ENCODE assay signal across 33 cellular contexts in the genomic region with DNA sequence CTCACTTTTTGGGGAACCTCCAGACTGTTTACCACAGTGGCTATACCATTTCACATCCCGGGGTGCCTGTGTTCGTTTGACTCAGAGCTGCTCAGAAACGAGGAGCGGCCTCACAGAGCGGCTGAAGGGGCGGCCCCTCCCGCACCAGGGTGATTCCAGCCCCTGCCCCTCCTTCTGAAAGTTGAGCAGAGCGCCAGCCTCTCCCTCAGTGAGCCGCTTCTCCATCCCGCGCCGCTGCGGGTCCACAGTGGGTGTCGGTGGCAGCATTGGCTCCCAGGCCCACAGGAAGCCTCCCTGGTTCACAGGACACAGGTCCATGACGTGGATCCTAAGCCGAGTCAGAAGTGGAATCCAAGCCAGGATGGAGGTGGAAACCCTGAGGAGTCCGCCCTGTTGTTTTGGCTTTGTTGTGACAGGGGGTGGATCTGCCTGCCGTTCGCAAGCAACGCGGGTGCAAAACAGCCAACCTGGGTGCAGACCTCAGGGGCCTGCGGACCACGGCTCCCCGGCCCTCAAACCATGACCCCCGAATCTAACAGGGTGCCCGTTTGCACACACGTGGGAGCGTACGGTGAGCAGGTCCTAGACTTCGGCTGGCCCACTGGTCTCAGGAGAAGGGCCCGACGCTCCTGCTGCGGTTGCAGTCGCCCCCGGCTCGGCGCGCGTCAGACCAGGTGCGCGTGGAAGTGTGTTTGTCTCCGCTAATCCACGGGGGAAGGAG.
"Had no signal": no experiment of that assay in that cellular context is flagged by ENCODE, and none has a peak within 500 bp of the region (broad histone marks: within the 10 kb centered on the region; RNA-seq: fewer than 3 reads in every experiment).

No MANE protein-coding gene starts in this region.

- H3K36me3 Mint-ChIP-seq: activated CD8-positive, alpha-beta memory T cell treated with anti-CD3 and anti-CD28 coated beads, Interleukin-2, amount 10 ng/mL, durations not matched to agents 7 days and 5 days; activated naive CD4-positive, alpha-beta T cell treated with anti-CD3 and anti-CD28 coated beads, Interleukin-2, amount 10 ng/mL, durations not matched to agents 7 days and 5 days; activated naive CD4-positive, alpha-beta T cell treated with anti-CD3 and anti-CD28 coated beads, Interleukin-2, amount 50 U/mL, for 24 hours; activated naive CD8-positive, alpha-beta T cell; activated naive CD8-positive, alpha-beta T cell treated with anti-CD3 and anti-CD28 coated beads, Interleukin-2, amount 10 ng/mL, durations not matched to agents 7 days and 5 days; WTC11 had no signal

- H3K9me3 Mint-ChIP-seq: activated CD4-positive, alpha-beta memory T cell treated with anti-CD3 and anti-CD28 coated beads, Interleukin-2, amount 10 ng/mL, durations not matched to agents 7 days and 5 days; activated CD4-positive, alpha-beta T cell treated with anti-CD3 and anti-CD28 coated beads, Interleukin-2, amount 10 ng/mL, durations not matched to agents 7 days and 5 days; activated naive CD4-positive, alpha-beta T cell treated with anti-CD3 and anti-CD28 coated beads, Interleukin-2, amount 10 ng/mL, durations not matched to agents 7 days and 5 days; activated naive CD4-positive, alpha-beta T cell treated with anti-CD3 and anti-CD28 coated beads, Interleukin-2, amount 50 U/mL, for 24 hours; activated naive CD8-positive, alpha-beta T cell treated with anti-CD3 and anti-CD28 coated beads, Interleukin-2, amount 10 ng/mL, durations not matched to agents 7 days and 5 days; activated naive CD8-positive, alpha-beta T cell treated with anti-CD3 and anti-CD28 coated beads, Interleukin-2, amount 50 U/mL, for 24 hours; activated T-cell treated with anti-CD3 and anti-CD28 coated beads, Interleukin-2, amount 50 U/mL, for 24 hours; activated T-helper 2 cell treated with anti-CD3 and anti-CD28 coated beads, Interferon-gamma antibody, Interleukin-2, Interleukin-4, amounts not matched to agents 10 μg/mL and 5 μg/mL and 100 μg/mL, durations not matched to agents 14 hours and 24 hours and 36 hours; T-helper 2 cell treated with Interferon-gamma antibody and Interleukin-4, amounts not matched to agents 5 μg/mL and 100 μg/mL, for 36 hours; WTC11 had no signal

- H3K27ac Mint-ChIP-seq: activated CD4-positive, alpha-beta memory T cell treated with anti-CD3 and anti-CD28 coated beads, Interleukin-2, amount 10 ng/mL, durations not matched to agents 7 days and 5 days; activated CD4-positive, alpha-beta T cell treated with anti-CD3 and anti-CD28 coated beads for 36 hours; activated CD4-positive, alpha-beta T cell treated with anti-CD3 and anti-CD28 coated beads, Interleukin-2, amount 10 ng/mL, durations not matched to agents 7 days and 5 days; activated CD8-positive, alpha-beta memory T cell treated with anti-CD3 and anti-CD28 coated beads, Interleukin-2, amount 10 ng/mL, durations not matched to agents 7 days and 5 days; activated CD8-positive, alpha-beta T cell treated with anti-CD3 and anti-CD28 coated beads, Interleukin-2, amount 10 ng/mL, durations not matched to agents 7 days and 5 days; activated naive CD4-positive, alpha-beta T cell treated with anti-CD3 and anti-CD28 coated beads, Interleukin-2, amount 10 ng/mL, durations not matched to agents 7 days and 5 days; activated naive CD4-positive, alpha-beta T cell treated with anti-CD3 and anti-CD28 coated beads, Interleukin-2, amount 50 U/mL, for 24 hours; activated naive CD8-positive, alpha-beta T cell; activated naive CD8-positive, alpha-beta T cell treated with anti-CD3 and anti-CD28 coated beads, Interleukin-2, amount 10 ng/mL, durations not matched to agents 7 days and 5 days; activated naive CD8-positive, alpha-beta T cell treated with anti-CD3 and anti-CD28 coated beads, Interleukin-2, amount 50 U/mL, for 24 hours; activated T-cell treated with anti-CD3 and anti-CD28 coated beads, Interleukin-2, amount 50 U/mL, for 24 hours; activated T-helper 2 cell treated with anti-CD3 and anti-CD28 coated beads, Interferon-gamma antibody, Interleukin-2, Interleukin-4, amounts not matched to agents 10 μg/mL and 5 μg/mL and 100 μg/mL, durations not matched to agents 14 hours and 24 hours and 36 hours; T-helper 1 cell treated with Interleukin-12 subunit alpha and Interleukin-12 subunit beta and Interleukin-4 antibody, amounts not matched to agents 30 μg/mL and 1 μg/mL, for 36 hours; T-helper 2 cell treated with Interferon-gamma antibody and Interleukin-4, amounts not matched to agents 5 μg/mL and 100 μg/mL, for 36 hours; WTC11 had no signal

- H3K27me3 Mint-ChIP-seq: activated CD4-positive, alpha-beta memory T cell treated with anti-CD3 and anti-CD28 coated beads, Interleukin-2, amount 10 ng/mL, durations not matched to agents 7 days and 5 days; activated CD4-positive, alpha-beta T cell treated with anti-CD3 and anti-CD28 coated beads, Interleukin-2, amount 10 ng/mL, durations not matched to agents 7 days and 5 days; activated CD8-positive, alpha-beta memory T cell treated with anti-CD3 and anti-CD28 coated beads, Interleukin-2, amount 10 ng/mL, durations not matched to agents 7 days and 5 days; activated naive CD4-positive, alpha-beta T cell treated with anti-CD3 and anti-CD28 coated beads, Interleukin-2, amount 10 ng/mL, durations not matched to agents 7 days and 5 days; activated naive CD4-positive, alpha-beta T cell treated with anti-CD3 and anti-CD28 coated beads, Interleukin-2, amount 50 U/mL, for 24 hours; activated naive CD8-positive, alpha-beta T cell; activated naive CD8-positive, alpha-beta T cell treated with anti-CD3 and anti-CD28 coated beads, Interleukin-2, amount 10 ng/mL, durations not matched to agents 7 days and 5 days had no signal

- H3K4me3 Mint-ChIP-seq: activated CD4-positive, alpha-beta memory T cell treated with anti-CD3 and anti-CD28 coated beads, Interleukin-2, amount 10 ng/mL, durations not matched to agents 7 days and 5 days; activated CD4-positive, alpha-beta T cell treated with anti-CD3 and anti-CD28 coated beads for 36 hours; activated CD4-positive, alpha-beta T cell treated with anti-CD3 and anti-CD28 coated beads, Interleukin-2, amount 10 ng/mL, durations not matched to agents 7 days and 5 days; activated CD8-positive, alpha-beta memory T cell treated with anti-CD3 and anti-CD28 coated beads, Interleukin-2, amount 10 ng/mL, durations not matched to agents 7 days and 5 days; activated CD8-positive, alpha-beta T cell treated with anti-CD3 and anti-CD28 coated beads, Interleukin-2, amount 10 ng/mL, durations not matched to agents 7 days and 5 days; activated naive CD4-positive, alpha-beta T cell treated with anti-CD3 and anti-CD28 coated beads, Interleukin-2, amount 10 ng/mL, durations not matched to agents 7 days and 5 days; activated naive CD4-positive, alpha-beta T cell treated with anti-CD3 and anti-CD28 coated beads, Interleukin-2, amount 50 U/mL, for 24 hours; activated naive CD8-positive, alpha-beta T cell; activated naive CD8-positive, alpha-beta T cell treated with anti-CD3 and anti-CD28 coated beads, Interleukin-2, amount 10 ng/mL, durations not matched to agents 7 days and 5 days; activated naive CD8-positive, alpha-beta T cell treated with anti-CD3 and anti-CD28 coated beads, Interleukin-2, amount 50 U/mL, for 24 hours; activated T-cell treated with anti-CD3 and anti-CD28 coated beads, Interleukin-2, amount 50 U/mL, for 24 hours; T-helper 1 cell treated with Interleukin-12 subunit alpha and Interleukin-12 subunit beta and Interleukin-4 antibody, amounts not matched to agents 30 μg/mL and 1 μg/mL, for 36 hours; T-helper 2 cell treated with Interferon-gamma antibody and Interleukin-4, amounts not matched to agents 5 μg/mL and 100 μg/mL, for 36 hours; WTC11 had no signal

- H3K4me1 Mint-ChIP-seq: activated CD4-positive, alpha-beta memory T cell treated with anti-CD3 and anti-CD28 coated beads, Interleukin-2, amount 10 ng/mL, durations not matched to agents 7 days and 5 days; activated CD4-positive, alpha-beta T cell treated with anti-CD3 and anti-CD28 coated beads for 36 hours; activated CD4-positive, alpha-beta T cell treated with anti-CD3 and anti-CD28 coated beads, Interleukin-2, amount 10 ng/mL, durations not matched to agents 7 days and 5 days; activated CD8-positive, alpha-beta memory T cell treated with anti-CD3 and anti-CD28 coated beads, Interleukin-2, amount 10 ng/mL, durations not matched to agents 7 days and 5 days; activated naive CD4-positive, alpha-beta T cell treated with anti-CD3 and anti-CD28 coated beads, Interleukin-2, amount 10 ng/mL, durations not matched to agents 7 days and 5 days; activated naive CD4-positive, alpha-beta T cell treated with anti-CD3 and anti-CD28 coated beads, Interleukin-2, amount 50 U/mL, for 24 hours; activated naive CD8-positive, alpha-beta T cell treated with anti-CD3 and anti-CD28 coated beads, Interleukin-2, amount 10 ng/mL, durations not matched to agents 7 days and 5 days; activated naive CD8-positive, alpha-beta T cell treated with anti-CD3 and anti-CD28 coated beads, Interleukin-2, amount 50 U/mL, for 24 hours; WTC11 had no signal

- ATAC-seq: activated CD4-positive, alpha-beta T cell treated with anti-CD3 and anti-CD28 coated beads for 36 hours; activated CD4-positive, CD25-positive, alpha-beta regulatory T cell treated with anti-CD3 and anti-CD28 coated beads, Interleukin-2, amount 50 U/mL, for 24 hours; activated CD8-positive, alpha-beta memory T cell treated with anti-CD3 and anti-CD28 coated beads, Interleukin-2, amount 10 ng/mL, durations not matched to agents 7 days and 5 days; activated CD8-positive, alpha-beta T cell treated with anti-CD3 and anti-CD28 coated beads, Interleukin-2, amount 10 ng/mL, durations not matched to agents 7 days and 5 days; activated naive CD8-positive, alpha-beta T cell treated with anti-CD3 and anti-CD28 coated beads, Interleukin-2, amount 50 U/mL, for 24 hours; body of pancreas; WTC11 had no signal

- DNase-seq: activated CD4-positive, alpha-beta memory T cell treated with anti-CD3 and anti-CD28 coated beads, Interleukin-2, amount 10 ng/mL, durations not matched to agents 7 days and 5 days; activated CD4-positive, alpha-beta T cell treated with anti-CD3 and anti-CD28 coated beads for 1 hour; activated CD4-positive, alpha-beta T cell treated with anti-CD3 and anti-CD28 coated beads for 36 hours; activated CD4-positive, alpha-beta T cell treated with anti-CD3 and anti-CD28 coated beads for 48 hours; activated CD4-positive, alpha-beta T cell treated with anti-CD3 and anti-CD28 coated beads, Interleukin-2, amount 10 ng/mL, durations not matched to agents 7 days and 5 days; activated CD4-positive, alpha-beta T cell treated with anti-CD3 and anti-CD28 coated beads, Interleukin-2, amount 50 U/mL, for 48 hours; activated CD4-positive, CD25-positive, alpha-beta regulatory T cell; activated CD8-positive, alpha-beta memory T cell treated with anti-CD3 and anti-CD28 coated beads for 24 hours; activated CD8-positive, alpha-beta memory T cell treated with anti-CD3 and anti-CD28 coated beads, Interleukin-2, amount 10 ng/mL, durations not matched to agents 7 days and 5 days; activated CD8-positive, alpha-beta memory T cell treated with anti-CD3 and anti-CD28 coated beads, Interleukin-2, amount 50 U/mL, for 48 hours; activated CD8-positive, alpha-beta T cell treated with anti-CD3 and anti-CD28 coated beads, Interleukin-2, amount 10 ng/mL, durations not matched to agents 7 days and 5 days; activated effector memory CD4-positive, alpha-beta T cell treated with Interleukin-2 at 50 U/mL for 16 hours; activated gamma-delta T cell; activated naive CD4-positive, alpha-beta T cell treated with anti-CD3 and anti-CD28 coated beads, Interleukin-2, amount 10 ng/mL, durations not matched to agents 7 days and 5 days; activated naive CD4-positive, alpha-beta T cell treated with Interleukin-2 at 50 U/mL for 16 hours; activated naive CD8-positive, alpha-beta T cell treated with anti-CD3 and anti-CD28 coated beads, Interleukin-2, amount 10 ng/mL, durations not matched to agents 7 days and 5 days; activated naive CD8-positive, alpha-beta T cell treated with anti-CD3 and anti-CD28 coated beads, Interleukin-2, amount 50 U/mL, for 24 hours; activated T-cell treated with anti-CD3 and anti-CD28 coated beads, Interleukin-2, amount 50 U/mL, for 24 hours; activated T-cell treated with anti-CD3 and anti-CD28 coated beads, Interleukin-2, amount 50 U/mL, for 48 hours; aorta; body of pancreas; brain microvascular endothelial cell; central memory CD4-positive, alpha-beta T cell; T-helper 1 cell; T-helper 2 cell; T-helper 9 cell had no signal
